ENCODE assay signal across 14 cellular contexts in genomic region chr18:78813898-78814297, GRCh38.
DNase-seq lines count a peak whose midpoint lies in the region; ATAC-seq and TF ChIP-seq lines count a peak whose summit lies in the region.
"Had no signal": no experiment of that assay in that cellular context is flagged by ENCODE, and none has a peak within 500 bp of the region (broad histone marks: within the 10 kb centered on the region; RNA-seq: fewer than 3 reads in every experiment).

No MANE protein-coding gene starts in this region.

- H3K27me3 ChIP-seq in H7 (ENCODE audit: control insufficient read depth, insufficient read depth, low read length) (no peaks in the 10 kb centered on the region; the same call in 1 of the 2 replicates), iPS-18a (ENCODE audit: control insufficient read depth, insufficient read depth, low read length) (peaks cover 10% of the 10 kb centered on the region)

- no peak overlapping the region for H3K4me3 Mint-ChIP-seq in WTC11
- H3K4me3 Mint-ChIP-seq: CD4-positive, alpha-beta memory T cell had no signal

- ATAC-seq in WTC11, result peak; percentile 43
- ATAC-seq in sciatic nerve, result no peak

- H3K9me3 ChIP-seq in iPS-18a (ENCODE audit: control insufficient read depth, low read depth, low read length), result no peaks in the 10 kb centered on the region
- H3K9me3 ChIP-seq: BE2C had no signal

- DNase-seq in H7 (peak; percentile 65), WTC11 (ENCODE audit: low spot score) (no peak), sciatic nerve (ENCODE audit: low spot score) (peak; percentile 6), T-helper 1 cell (no peak), NCI-H2081 (lab: John Stamatoyannopoulos, UW) (no peak), glomerular visceral epithelial cell (ENCODE audit: extremely low spot score) (no peak)
- no peak for DNase-seq in activated CD4-positive, CD25-positive, alpha-beta regulatory T cell treated with anti-CD3 and anti-CD28 coated beads, Interleukin-2, amount 50 U/mL, for 72 hours
- DNase-seq: BE2C; CD4-positive, alpha-beta memory T cell; EL; IMR-90 had no signal

- H3K9ac ChIP-seq in iPS-18a (ENCODE audit: low read length), result no peak overlapping the region

- intact Hi-C loops in sciatic nerve (cut with DNase I), result no loop called here

- H3K27ac Mint-ChIP-seq in WTC11, result no peak overlapping the region; the same call in 1 of the 2 replicates
- H3K27ac Mint-ChIP-seq: CD4-positive, alpha-beta memory T cell had no signal

- peaks cover 15% of the 10 kb centered on the region for H3K9me3 Mint-ChIP-seq in WTC11

- peaks cover 22% of the 10 kb centered on the region for H3K4me1 Mint-ChIP-seq in WTC11

- H3K4me1 ChIP-seq in iPS-18a (ENCODE audit: control insufficient read depth, low read depth, low read length), result peaks cover 21% of the 10 kb centered on the region
- H3K4me1 ChIP-seq: BE2C had no signal

- no peak overlapping the region for H3K27ac ChIP-seq in iPS-18a (ENCODE audit: low read length)
- H3K27ac ChIP-seq: C4-2B, HL-60 had no signal

- peaks cover 14% of the 10 kb centered on the region for H3K27me3 Mint-ChIP-seq in WTC11 (ENCODE audit: low read depth)

- no peak for TF ChIP-seq CTCF in WTC11 (IDR thresholded peaks at IDR 0.05)

- H3K36me3 Mint-ChIP-seq in WTC11, result peaks cover 19% of the 10 kb centered on the region
- H3K36me3 Mint-ChIP-seq: CD4-positive, alpha-beta memory T cell had no signal

- CTCF ChIA-PET in WTC11 (lab: Charles Lee), result interaction anchor here (0.9 kb wide), 1 partner anchor 61 kb away, joined by 4 read pairs; no protein-coding TSS in a partner anchor

- H3K4me3 ChIP-seq in H7 (ENCODE audit: insufficient read depth, low read depth, low read length) (no peak overlapping the region), iPS-18a (ENCODE audit: low read length) (peak overlapping the region; percentile 22)

- H3K36me3 ChIP-seq in H7 (replicated peaks; ENCODE audit: control insufficient read depth, insufficient read depth, low read length), result no peaks in the 10 kb centered on the region
- no peaks in the 10 kb centered on the region for H3K36me3 ChIP-seq in iPS-18a (ENCODE audit: control insufficient read depth, low read depth, low read length)
- H3K36me3 ChIP-seq: BE2C had no signal

- POLR2A ChIA-PET in WTC11 (lab: Charles Lee), result no interaction called here

TF ChIP-seq in WTC11, 78 proteins besides CTCF, POLR2A, EP300 and RAD21:
- no peak for TF ChIP-seq ZNF317 (CRISPR knock-in tag; IDR thresholded peaks at IDR 0.05; ENCODE audit: borderline replicate concordance, low read depth)
- TF ChIP-seq ZBTB21 (CRISPR knock-in tag; IDR thresholded peaks at IDR 0.05; ENCODE audit: borderline replicate concordance), result no peak
- TF ChIP-seq SP1 (CRISPR knock-in tag; conservative IDR thresholded peaks at IDR 0.05), result no peak
- TF ChIP-seq CBFB (CRISPR knock-in tag; IDR thresholded peaks at IDR 0.05; ENCODE audit: low read depth), result no peak
- TF ChIP-seq KAT7 (CRISPR knock-in tag; IDR thresholded peaks at IDR 0.05; ENCODE audit: borderline replicate concordance), result no peak
- no peak for TF ChIP-seq ETV6 (CRISPR knock-in tag; IDR thresholded peaks at IDR 0.05)
- TF ChIP-seq SMAD3 (CRISPR knock-in tag; IDR thresholded peaks at IDR 0.05; ENCODE audit: borderline replicate concordance), result no peak
- TF ChIP-seq, protein P1, sequence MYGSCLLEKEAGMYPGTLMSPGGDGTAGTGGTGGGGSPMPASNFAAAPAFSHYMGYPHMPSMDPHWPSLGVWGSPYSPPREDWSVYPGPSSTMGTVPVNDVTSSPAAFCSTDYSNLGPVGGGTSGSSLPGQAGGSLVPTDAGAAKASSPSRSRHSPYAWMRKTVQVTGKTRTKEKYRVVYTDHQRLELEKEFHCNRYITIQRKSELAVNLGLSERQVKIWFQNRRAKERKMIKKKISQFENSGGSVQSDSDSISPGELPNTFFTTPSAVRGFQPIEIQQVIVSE (CRISPR knock-in tag; IDR thresholded peaks at IDR 0.05; ENCODE audit: borderline replicate concordance), result no peak
- no peak for TF ChIP-seq MXD4 (CRISPR knock-in tag; IDR thresholded peaks at IDR 0.05; ENCODE audit: borderline replicate concordance)
- no peak for TF ChIP-seq USF1 (CRISPR knock-in tag; IDR thresholded peaks at IDR 0.05)
TF ChIP-seq in WTC11: peak in this region for 0.

Comparison
In these comparisons a context has a peak if more than half of its experiments do, and no peak if none do; other contexts are left out.
1. DNase-seq: peak in H7 (single experiment) and sciatic nerve (single experiment); none in WTC11 (single experiment), T-helper 1 cell (0 of 5), NCI-H2081 (0 of 2), activated CD4-positive, CD25-positive, alpha-beta regulatory T cell treated with anti-CD3 and anti-CD28 coated beads, Interleukin-2, amount 50 U/mL, for 72 hours (single experiment) and glomerular visceral epithelial cell (single experiment).